In genomic region chr9:98888794-98889495, GRCh38 we compare ENCODE assay signal across 16 cellular contexts.
DNase-seq lines count a peak whose midpoint lies in the region; ATAC-seq and TF ChIP-seq lines count a peak whose summit lies in the region.
"Had no signal": no experiment of that assay in that cellular context is flagged by ENCODE, and none has a peak within 500 bp of the region (broad histone marks: within the 10 kb centered on the region; RNA-seq: fewer than 3 reads in every experiment).

No MANE protein-coding gene starts in this region.

- no peaks in the 10 kb centered on the region for H3K9me3 Mint-ChIP-seq in nephron
- H3K9me3 Mint-ChIP-seq in activated naive CD4-positive, alpha-beta T cell treated with anti-CD3 and anti-CD28 coated beads, Interleukin-2, amount 10 ng/mL, durations not matched to agents 7 days and 5 days, result no peaks in the 10 kb centered on the region

- no peak overlapping the region for H3K4me3 Mint-ChIP-seq in nephron
- no peak overlapping the region for H3K4me3 Mint-ChIP-seq in activated naive CD4-positive, alpha-beta T cell treated with anti-CD3 and anti-CD28 coated beads, Interleukin-2, amount 10 ng/mL, durations not matched to agents 7 days and 5 days
- H3K4me3 Mint-ChIP-seq: stimulated activated naive B cell treated with anti-CD40 and anti-IgM and Interleukin-4, amounts not matched to agents 10 μg/mL and 1 μg/mL and 100 μg/mL, for 72 hours had no signal

- H3K27ac Mint-ChIP-seq in nephron, result peak overlapping the region in 2 of 3 experiments; percentile 56 to 76
- no peak overlapping the region for H3K27ac Mint-ChIP-seq in activated naive CD4-positive, alpha-beta T cell treated with anti-CD3 and anti-CD28 coated beads, Interleukin-2, amount 10 ng/mL, durations not matched to agents 7 days and 5 days
- H3K27ac Mint-ChIP-seq: stimulated activated naive B cell treated with anti-CD40 and anti-IgM and Interleukin-4, amounts not matched to agents 10 μg/mL and 1 μg/mL and 100 μg/mL, for 72 hours had no signal

- no peak for ATAC-seq in GM19328 (IDR thresholded peaks at IDR 0.05; ENCODE audit: unreplicated experiment)
- ATAC-seq: stimulated activated naive B cell treated with anti-CD40 and anti-IgM and Interleukin-4, amounts not matched to agents 10 μg/mL and 1 μg/mL and 100 μg/mL, for 72 hours had no signal

- CTCF ChIA-PET in activated naive CD4-positive, alpha-beta T cell treated with anti-CD3 and anti-CD28 coated beads, Interleukin-2, amount 10 ng/mL, durations not matched to agents 7 days and 5 days (lab: Charles Lee), result no interaction called here

- TF ChIP-seq CTCF in fibroblast of mammary gland (conservative IDR thresholded peaks at IDR 0.05; ENCODE audit: control insufficient read depth, insufficient read depth, low read depth, low read length) (no peak), nephron (IDR thresholded peaks at IDR 0.05; ENCODE audit: unreplicated experiment in 3 of 3) (no peak), GM10266 (IDR thresholded peaks at IDR 0.05; ENCODE audit: control insufficient read depth, insufficient read depth, low read depth, missing control alignments) (no peak)

- peak; percentile 33 for DNase-seq in activated CD8-positive, alpha-beta memory T cell treated with anti-CD3 and anti-CD28 coated beads for 24 hours
- DNase-seq in activated CD8-positive, alpha-beta memory T cell treated with anti-CD3 and anti-CD28 coated beads, Interleukin-2, amount 50 U/mL, for 4 hours, result no peak
- DNase-seq in fibroblast of mammary gland (ENCODE audit: low read depth) (peak; percentile 59), NCI-H2227 treated with DMSO at 0.1 percent for 48 hours (lab: John Stamatoyannopoulos, UW) (no peak), GM10266 (ENCODE audit: extremely low spot score) (no peak)
- no peak for DNase-seq in activated naive CD4-positive, alpha-beta T cell treated with anti-CD3 and anti-CD28 coated beads, Interleukin-2, amount 10 ng/mL, durations not matched to agents 7 days and 5 days
- DNase-seq: 8988T; activated T-cell treated with anti-CD3 and anti-CD28 coated beads for 4 hours; C1 segment of cervical spinal cord; foreskin melanocyte; NCI-H69; SHP77 treated with DMSO at 0.1 percent for 48 hours; stimulated activated naive B cell treated with anti-CD40 and anti-IgM and Interleukin-4, amounts not matched to agents 10 μg/mL and 1 μg/mL and 100 μg/mL, for 72 hours; transverse colon had no signal

- H3K27me3 Mint-ChIP-seq in nephron (ENCODE audit: low read depth), result no peaks in the 10 kb centered on the region
- H3K27me3 Mint-ChIP-seq in activated naive CD4-positive, alpha-beta T cell treated with anti-CD3 and anti-CD28 coated beads, Interleukin-2, amount 10 ng/mL, durations not matched to agents 7 days and 5 days, result peaks cover 30% of the 10 kb centered on the region

- H3K36me3 Mint-ChIP-seq in nephron (ENCODE audit: low read depth), result no peaks in the 10 kb centered on the region
- no peaks in the 10 kb centered on the region for H3K36me3 Mint-ChIP-seq in activated naive CD4-positive, alpha-beta T cell treated with anti-CD3 and anti-CD28 coated beads, Interleukin-2, amount 10 ng/mL, durations not matched to agents 7 days and 5 days
- H3K36me3 Mint-ChIP-seq: stimulated activated naive B cell treated with anti-CD40 and anti-IgM and Interleukin-4, amounts not matched to agents 10 μg/mL and 1 μg/mL and 100 μg/mL, for 72 hours had no signal

- no peak overlapping the region for H3K4me3 ChIP-seq in fibroblast of mammary gland (ENCODE audit: control insufficient read depth, low read depth, low read length)
- H3K4me3 ChIP-seq: transverse colon had no signal

- H3K4me1 Mint-ChIP-seq in nephron, result peaks cover 47% of the 10 kb centered on the region
- no peaks in the 10 kb centered on the region for H3K4me1 Mint-ChIP-seq in activated naive CD4-positive, alpha-beta T cell treated with anti-CD3 and anti-CD28 coated beads, Interleukin-2, amount 10 ng/mL, durations not matched to agents 7 days and 5 days
- H3K4me1 Mint-ChIP-seq: stimulated activated naive B cell treated with anti-CD40 and anti-IgM and Interleukin-4, amounts not matched to agents 10 μg/mL and 1 μg/mL and 100 μg/mL, for 72 hours had no signal

Comparison
In these comparisons a context has a peak if more than half of its experiments do, and no peak if none do; other contexts are left out.
1. DNase-seq: peak in activated CD8-positive, alpha-beta memory T cell treated with anti-CD3 and anti-CD28 coated beads for 24 hours (single experiment) and fibroblast of mammary gland (single experiment); none in activated CD8-positive, alpha-beta memory T cell treated with anti-CD3 and anti-CD28 coated beads, Interleukin-2, amount 50 U/mL, for 4 hours (single experiment), activated naive CD4-positive, alpha-beta T cell treated with anti-CD3 and anti-CD28 coated beads, Interleukin-2, amount 10 ng/mL, durations not matched to agents 7 days and 5 days (single experiment), NCI-H2227 treated with DMSO at 0.1 percent for 48 hours (single experiment) and GM10266 (single experiment).